Comparison of ENCODE assay signal across 19 cellular contexts in genomic region chr1:171389176-171389575, GRCh38.
"Had no signal": no experiment of that assay in that cellular context is flagged by ENCODE, and none has a peak within 500 bp of the region (broad histone marks: within the 10 kb centered on the region; RNA-seq: fewer than 3 reads in every experiment).

No MANE protein-coding gene starts in this region.

- H3K4me1 Mint-ChIP-seq: brain, nephron, WTC11 had no signal

- ATAC-seq: activated CD8-positive, alpha-beta T cell treated with anti-CD3 and anti-CD28 coated beads for 36 hours; activated naive CD4-positive, alpha-beta T cell treated with anti-CD3 and anti-CD28 coated beads, Interleukin-2, amount 50 U/mL, for 72 hours; activated T-cell treated with anti-CD3 and anti-CD28 coated beads, Interleukin-2, amount 50 U/mL, for 4 hours; psoas muscle; sciatic nerve; WTC11 had no signal

- H3K9me3 ChIP-seq: psoas muscle, spleen, suprapubic skin, upper lobe of left lung had no signal

- H3K4me3 ChIP-seq: psoas muscle, spleen, suprapubic skin, upper lobe of left lung had no signal

- DNase-seq: activated CD4-positive, alpha-beta T cell treated with anti-CD3 and anti-CD28 coated beads for 4 hours; activated CD8-positive, alpha-beta T cell treated with anti-CD3 and anti-CD28 coated beads for 36 hours; activated effector memory CD4-positive, alpha-beta T cell treated with Interleukin-2 at 50 U/mL for 16 hours; activated T-cell treated with anti-CD3 and anti-CD28 coated beads, Interleukin-2, amount 50 U/mL, for 4 hours; amniotic stem cell; endodermal cell; hypothalamus; kidney glomerular epithelial cell; psoas muscle; spleen; T-helper 2 cell; upper lobe of left lung had no signal

- H3K27ac Mint-ChIP-seq: activated CD8-positive, alpha-beta T cell treated with anti-CD3 and anti-CD28 coated beads for 36 hours; activated naive CD4-positive, alpha-beta T cell treated with anti-CD3 and anti-CD28 coated beads, Interleukin-2, amount 50 U/mL, for 72 hours; brain; endodermal cell; nephron; stimulated activated naive CD8-positive, alpha-beta T cell treated with anti-CD3 and anti-CD28 coated beads, Interleukin-15, Interleukin-2, amounts not matched to agents 100 ng/mL and 50 ng/mL, for 24 hours; WTC11 had no signal

- H3K4me3 Mint-ChIP-seq: activated CD8-positive, alpha-beta T cell treated with anti-CD3 and anti-CD28 coated beads for 36 hours; activated T-cell treated with anti-CD3 and anti-CD28 coated beads, Interleukin-2, amount 50 U/mL, for 4 hours; brain; endodermal cell; nephron; stimulated activated naive CD8-positive, alpha-beta T cell treated with anti-CD3 and anti-CD28 coated beads, Interleukin-15, Interleukin-2, amounts not matched to agents 100 ng/mL and 50 ng/mL, for 24 hours; WTC11 had no signal

- H3K9me3 Mint-ChIP-seq: activated CD8-positive, alpha-beta T cell treated with anti-CD3 and anti-CD28 coated beads for 36 hours; activated naive CD4-positive, alpha-beta T cell treated with anti-CD3 and anti-CD28 coated beads, Interleukin-2, amount 50 U/mL, for 72 hours; activated T-cell treated with anti-CD3 and anti-CD28 coated beads, Interleukin-2, amount 50 U/mL, for 4 hours; brain; endodermal cell; nephron; stimulated activated naive CD8-positive, alpha-beta T cell treated with anti-CD3 and anti-CD28 coated beads, Interleukin-15, Interleukin-2, amounts not matched to agents 100 ng/mL and 50 ng/mL, for 24 hours; WTC11 had no signal

- H3K27me3 Mint-ChIP-seq: stimulated activated naive CD8-positive, alpha-beta T cell treated with anti-CD3 and anti-CD28 coated beads, Interleukin-15, Interleukin-2, amounts not matched to agents 100 ng/mL and 50 ng/mL, for 24 hours had no signal

- H3K36me3 Mint-ChIP-seq: activated naive CD4-positive, alpha-beta T cell treated with anti-CD3 and anti-CD28 coated beads, Interleukin-2, amount 50 U/mL, for 72 hours; brain; WTC11 had no signal
